In the genomic region with DNA sequence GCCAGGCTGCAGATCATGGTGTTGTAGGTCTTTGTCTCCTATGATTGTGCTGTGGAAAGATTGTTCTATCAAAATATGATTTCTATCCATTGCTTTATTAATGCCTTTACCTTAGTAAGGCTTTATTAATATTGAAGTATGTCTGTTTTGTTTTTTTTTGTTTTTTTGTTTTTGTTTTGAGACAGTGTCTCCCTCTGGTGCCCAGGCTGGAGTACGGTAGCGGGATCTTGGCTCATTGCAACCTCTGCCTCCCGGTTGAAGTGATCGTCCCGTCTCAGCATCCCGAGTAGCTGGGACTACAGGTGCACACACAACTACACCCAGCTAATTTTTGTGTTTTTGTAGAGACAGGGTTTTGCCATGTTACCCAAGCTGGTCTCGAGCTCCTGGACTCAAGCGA, we compare ENCODE assay signal across 16 cellular contexts. TPM values are rescaled to one million over a fixed set of nuclear protein-coding genes. Genes with fewer than 3 reads are reported as not detected.
A peak's percentile ranks its signal among the peaks of the same experiment; 100 is the strongest.
DNase-seq lines count a peak whose midpoint lies in the region; ATAC-seq and TF ChIP-seq lines count a peak whose summit lies in the region.
"Had no signal": no experiment of that assay in that cellular context is flagged by ENCODE, and none has a peak within 500 bp of the region (broad histone marks: within the 10 kb centered on the region; RNA-seq: fewer than 3 reads in every experiment).

No MANE protein-coding gene starts in this region.

- peak; percentile 18; the same call in 1 of the 2 replicates for TF ChIP-seq CTCF in IMR-90 (conservative IDR thresholded peaks at IDR 0.05; ENCODE audit: low read depth, low read length)
- peak; percentile 53 for TF ChIP-seq CTCF in choroid plexus epithelial cell (conservative IDR thresholded peaks at IDR 0.05; ENCODE audit: low read depth, low read length)
- TF ChIP-seq CTCF in osteoblast (IDR thresholded peaks at IDR 0.05; ENCODE audit: extremely low read depth, low read depth, low read length) = peak; percentile 31
- no peak for TF ChIP-seq CTCF in omental fat pad (IDR thresholded peaks at IDR 0.05)

- H3K4me3 Mint-ChIP-seq in stimulated activated naive B cell treated with anti-CD40 and anti-IgM and Interleukin-4, amounts not matched to agents 10 μg/mL and 1 μg/mL and 100 μg/mL, for 72 hours = no peak overlapping the region
- H3K4me3 Mint-ChIP-seq: activated naive CD8-positive, alpha-beta T cell treated with anti-CD3 and anti-CD28 coated beads, Interleukin-2, amount 50 U/mL, for 24 hours; activated T-cell treated with anti-CD3 and anti-CD28 coated beads, Interleukin-2, amount 50 U/mL, for 24 hours; dendritic cell treated with granulocyte-macrophage colony-stimulating factor and Interleukin-4, amounts not matched to agents 40 ng/mL and 50 ng/mL, for 4 days; nephron progenitor cell had no signal

- no peak overlapping the region for H2BK120ac ChIP-seq in IMR-90 (ENCODE audit: low read depth, low read length)

- no peak overlapping the region for H3K27ac ChIP-seq in IMR-90 (ENCODE audit: insufficient read depth, low read length)
- H3K27ac ChIP-seq in osteoblast (ENCODE audit: low read depth, low read length) = no peak overlapping the region

- no peak overlapping the region for H2BK20ac ChIP-seq in IMR-90 (ENCODE audit: low read depth, low read length)

- H3K56ac ChIP-seq in IMR-90 (ENCODE audit: extremely low read depth, insufficient read depth, low read length) = no peak overlapping the region

- H2BK5ac ChIP-seq in IMR-90 (ENCODE audit: low read depth, low read length, poor library complexity, severe bottlenecking) = no peak overlapping the region

- H2AK9ac ChIP-seq in IMR-90 (replicated peaks; ENCODE audit: low read depth, low read length, poor library complexity) = no peak overlapping the region

- CTCF ChIA-PET in IMR-90 (lab: Yijun Ruan, JAX) = no interaction called here

- no peak overlapping the region for H3K27ac Mint-ChIP-seq in stimulated activated naive B cell treated with anti-CD40 and anti-IgM and Interleukin-4, amounts not matched to agents 10 μg/mL and 1 μg/mL and 100 μg/mL, for 72 hours
- H3K27ac Mint-ChIP-seq: activated naive CD8-positive, alpha-beta T cell treated with anti-CD3 and anti-CD28 coated beads, Interleukin-2, amount 50 U/mL, for 24 hours; activated T-cell treated with anti-CD3 and anti-CD28 coated beads, Interleukin-2, amount 50 U/mL, for 24 hours; dendritic cell treated with granulocyte-macrophage colony-stimulating factor and Interleukin-4, amounts not matched to agents 40 ng/mL and 50 ng/mL, for 4 days; nephron progenitor cell had no signal

- H3K9me3 ChIP-seq in IMR-90 (ENCODE audit: control insufficient read depth, insufficient read depth, low read length) (no peaks in the 10 kb centered on the region), osteoblast (ENCODE audit: low read depth, low read length) (no peaks in the 10 kb centered on the region)

- H3K36me3 Mint-ChIP-seq in stimulated activated naive B cell treated with anti-CD40 and anti-IgM and Interleukin-4, amounts not matched to agents 10 μg/mL and 1 μg/mL and 100 μg/mL, for 72 hours = peaks cover 8 to 11% of the 10 kb centered on the region in 2 donors

- H3K18ac ChIP-seq in IMR-90 (ENCODE audit: low read depth, low read length) = no peak overlapping the region

- H3K4me3 ChIP-seq in IMR-90 (ENCODE audit: insufficient read depth, low read depth, low read length) (no peak overlapping the region), choroid plexus epithelial cell (ENCODE audit: low read depth, low read length) (no peak overlapping the region), osteoblast (ENCODE audit: insufficient read depth, low read length) (no peak overlapping the region)

- H3K23ac ChIP-seq in IMR-90 (ENCODE audit: low read depth, low read length) = no peak overlapping the region

- peaks cover 0 to 6% of the 10 kb centered on the region in 2 donors for H3K27me3 Mint-ChIP-seq in stimulated activated naive B cell treated with anti-CD40 and anti-IgM and Interleukin-4, amounts not matched to agents 10 μg/mL and 1 μg/mL and 100 μg/mL, for 72 hours
- H3K27me3 Mint-ChIP-seq: activated naive CD8-positive, alpha-beta T cell treated with anti-CD3 and anti-CD28 coated beads, Interleukin-2, amount 50 U/mL, for 24 hours had no signal

- H3K9ac ChIP-seq in IMR-90 (ENCODE audit: low read depth, low read length) = no peak overlapping the region

- intact Hi-C loops in IMR-90 (cut with micrococcal nuclease) = no loop called here

- POLR2A ChIA-PET in IMR-90 (lab: Charles Lee; ENCODE audit: unreplicated experiment) = no interaction called here

- 83% methylated on average over 1 of the region's 8 CpGs; no CpG with 5 or more reads in 1 of the 2 experiments for WGBS in IMR-90 (ENCODE audit: extremely low coverage in 2 of 2, insufficient read length in 1 of 2), 2 experiments

- H3K4me1 ChIP-seq in IMR-90 (ENCODE audit: control insufficient read depth, insufficient read depth, low read length) (no peaks in the 10 kb centered on the region), osteoblast (ENCODE audit: insufficient read depth, low read length) (no peaks in the 10 kb centered on the region)

- H3K36me3 ChIP-seq in IMR-90 (ENCODE audit: control insufficient read depth, insufficient read depth, low read length) (peaks cover 5% of the 10 kb centered on the region), osteoblast (ENCODE audit: insufficient read depth, low read length) (peaks cover 2% of the 10 kb centered on the region)

- DNase-seq in ELR (ENCODE audit: low read depth) (peak; percentile 50), IMR-90 (no peak), choroid plexus epithelial cell (ENCODE audit: low read depth) (no peak), osteoblast (ENCODE audit: insufficient read length, low spot score, missing footprints) (no peak), kidney glomerular epithelial cell (lab: John Stamatoyannopoulos, UW) (no peak), omental fat pad (ENCODE audit: low spot score) (no peak)
- no peak for DNase-seq in stimulated activated naive B cell treated with anti-CD40 and anti-IgM and Interleukin-4, amounts not matched to agents 10 μg/mL and 1 μg/mL and 100 μg/mL, for 72 hours
- DNase-seq: activated CD4-positive, alpha-beta T cell treated with anti-CD3 and anti-CD28 coated beads for 1 hour; activated naive CD8-positive, alpha-beta T cell treated with anti-CD3 and anti-CD28 coated beads, Interleukin-2, amount 50 U/mL, for 24 hours; activated T-cell treated with anti-CD3 and anti-CD28 coated beads, Interleukin-2, amount 50 U/mL, for 24 hours; NCI-H2081 treated with DMSO at 0.1 percent for 48 hours; nephron progenitor cell; SW 1271 had no signal

- no peak overlapping the region for H3K4ac ChIP-seq in IMR-90 (ENCODE audit: low read depth, low read length)

- no peak overlapping the region for H4K5ac ChIP-seq in IMR-90 (ENCODE audit: low read depth, low read length)

- TF ChIP-seq RAD21 in IMR-90 (IDR thresholded peaks at IDR 0.05; ENCODE audit: low read length) = no peak

- no peak overlapping the region for H2AK5ac ChIP-seq in IMR-90 (ENCODE audit: low read depth, low read length)

- H4K91ac ChIP-seq in IMR-90 (ENCODE audit: insufficient read depth, low read depth, low read length) = no peak overlapping the region

- H4K20me1 ChIP-seq in IMR-90 (ENCODE audit: insufficient read depth, low read length) (no peaks in the 10 kb centered on the region), osteoblast (ENCODE audit: insufficient read depth, low read length) (no peaks in the 10 kb centered on the region)

- H4K8ac ChIP-seq in IMR-90 (ENCODE audit: low read depth in 2 of 2, low read length in 2 of 2) = no peak overlapping the region

- no peak for TF ChIP-seq POLR2A in IMR-90 (IDR thresholded peaks at IDR 0.05; ENCODE audit: low read depth, low read length)

- H3K14ac ChIP-seq in IMR-90 (replicated peaks; ENCODE audit: low read depth, low read length) = no peak overlapping the region

- H3K9me1 ChIP-seq in IMR-90 (ENCODE audit: insufficient read depth, low read length) = peaks cover 13% of the 10 kb centered on the region; the same call in 1 of the 2 replicates

- H3K4me2 ChIP-seq in IMR-90 (ENCODE audit: low read depth, low read length) = no peak overlapping the region
- no peak overlapping the region for H3K4me2 ChIP-seq in osteoblast (ENCODE audit: insufficient read depth, low read length)

- ATAC-seq in IMR-90 (ENCODE audit: low read depth) (no peak), omental fat pad (ENCODE audit: low FRiP score) (no peak)
- ATAC-seq in stimulated activated naive B cell treated with anti-CD40 and anti-IgM and Interleukin-4, amounts not matched to agents 10 μg/mL and 1 μg/mL and 100 μg/mL, for 72 hours (replicated peaks) = no peak
- ATAC-seq: activated naive CD8-positive, alpha-beta T cell treated with anti-CD3 and anti-CD28 coated beads, Interleukin-2, amount 50 U/mL, for 24 hours had no signal

- no TSS peak for BruUV-seq in IMR-90 (replicated peaks; lab: Mats Ljungman, UMichigan)

- no peak overlapping the region for H2BK15ac ChIP-seq in IMR-90 (ENCODE audit: low read depth, low read length)

- H3K27me3 ChIP-seq in IMR-90 (ENCODE audit: control insufficient read depth, insufficient read depth, low read length) (no peaks in the 10 kb centered on the region), osteoblast (ENCODE audit: insufficient read depth, low read length) (no peaks in the 10 kb centered on the region)

- peaks cover 17 to 41% of the 10 kb centered on the region in 2 donors for H3K4me1 Mint-ChIP-seq in stimulated activated naive B cell treated with anti-CD40 and anti-IgM and Interleukin-4, amounts not matched to agents 10 μg/mL and 1 μg/mL and 100 μg/mL, for 72 hours
- H3K4me1 Mint-ChIP-seq: nephron progenitor cell had no signal

- no peaks in the 10 kb centered on the region for H3K79me1 ChIP-seq in IMR-90 (ENCODE audit: low read depth in 1 of 2, low read length in 2 of 2)

- dilution Hi-C loops in IMR-90 (cut with HindIII; ENCODE audit: low sequenced_read_pairs, unreplicated experiment) = no loop called here

- H2AFZ ChIP-seq in IMR-90 (replicated peaks; ENCODE audit: low read length, poor library complexity) (no peak overlapping the region), osteoblast (ENCODE audit: low read length) (no peak overlapping the region)

- in situ Hi-C loops in IMR-90 (cut with MboI; ENCODE audit: low sequenced_read_pairs) = no loop called here

- H3K79me2 ChIP-seq in osteoblast (ENCODE audit: insufficient read depth, low read length) = no peaks in the 10 kb centered on the region

- no peaks in the 10 kb centered on the region for H3K9me3 Mint-ChIP-seq in stimulated activated naive B cell treated with anti-CD40 and anti-IgM and Interleukin-4, amounts not matched to agents 10 μg/mL and 1 μg/mL and 100 μg/mL, for 72 hours
- H3K9me3 Mint-ChIP-seq: activated naive CD8-positive, alpha-beta T cell treated with anti-CD3 and anti-CD28 coated beads, Interleukin-2, amount 50 U/mL, for 24 hours; activated T-cell treated with anti-CD3 and anti-CD28 coated beads, Interleukin-2, amount 50 U/mL, for 24 hours; dendritic cell treated with granulocyte-macrophage colony-stimulating factor and Interleukin-4, amounts not matched to agents 40 ng/mL and 50 ng/mL, for 4 days; nephron progenitor cell had no signal

RNA-seq across cellular contexts. Expression of gene IRGC, which starts 7.7 kb away (rescaled TPM):
- total RNA-seq in IMR-90 (2012; rRNA removed) (not detected in 2 replicates), osteoblast (not detected in 2 replicates), omental fat pad (not detected)
- not detected in 2 replicates for polyA plus RNA-seq in IMR-90 (2012; rRNA removed)
- polyA plus RNA-seq in IMR-90 (2012; cell fraction: cytosol; rRNA removed) = not detected in 2 replicates
- not detected in 2 replicates for polyA plus RNA-seq in IMR-90 (2012; cell fraction: nucleus; rRNA removed; ENCODE audit: low replicate concordance)
- total RNA-seq: glomerular endothelial cell, subcutaneous adipose tissue had no signal

RNA-seq across cellular contexts. Expression of gene SMG9, which starts 31.2 kb away (rescaled TPM):
- total RNA-seq in IMR-90 (2012; rRNA removed) (4.8 and 5.8 TPM in 2 replicates), osteoblast (14.5 and 17.4 TPM in 2 replicates), omental fat pad (10 to 100 TPM; 13.7 to 22.8 (median 15.5) TPM)
- 21.4 and 24.3 TPM in 2 replicates for polyA plus RNA-seq in IMR-90 (2012; rRNA removed)
- 8.3 and 9.1 TPM in 2 replicates for polyA plus RNA-seq in IMR-90 (2012; cell fraction: cytosol; rRNA removed)
- 60.7 and 76.3 TPM in 2 replicates for polyA plus RNA-seq in IMR-90 (2012; cell fraction: nucleus; rRNA removed; ENCODE audit: low replicate concordance)

RNA-seq across cellular contexts. Expression of gene PLAUR, which starts 53.6 kb away (rescaled TPM):
- total RNA-seq in IMR-90 (2012; rRNA removed) (112 and 115 TPM in 2 replicates), osteoblast (52.5 and 62.2 TPM in 2 replicates), omental fat pad (100 to 1,000 TPM in 2 of 4 donors, 10 to 100 TPM in 2; 36.3 to 250 (median 88.0) TPM)
- polyA plus RNA-seq in IMR-90 (2012; rRNA removed) = 263 and 328 TPM in 2 replicates
- 330 and 334 TPM in 2 replicates for polyA plus RNA-seq in IMR-90 (2012; cell fraction: cytosol; rRNA removed)
- 200 and 249 TPM in 2 replicates for polyA plus RNA-seq in IMR-90 (2012; cell fraction: nucleus; rRNA removed; ENCODE audit: low replicate concordance)

RNA-seq across cellular contexts. Expression of gene KCNN4, which starts 57.2 kb away (rescaled TPM):
- total RNA-seq in IMR-90 (2012; rRNA removed) (0.54 and 0.83 TPM in 2 replicates), osteoblast (6.5 and 7.2 TPM in 2 replicates), omental fat pad (10 to 100 TPM in 1 of 4 donors, 1 to 10 TPM in 2, under 1 TPM in 1; 0.74 to 19.1 (median 2.6) TPM)
- 0.99 and 1.2 TPM in 2 replicates for polyA plus RNA-seq in IMR-90 (2012; rRNA removed)
- 0.80 and 0.93 TPM in 2 replicates for polyA plus RNA-seq in IMR-90 (2012; cell fraction: cytosol; rRNA removed)
- polyA plus RNA-seq in IMR-90 (2012; cell fraction: nucleus; rRNA removed; ENCODE audit: low replicate concordance) = 1.3 and 4.5 TPM in 2 replicates

Comparison
In these comparisons a context has a peak if more than half of its experiments do, and no peak if none do; other contexts are left out.
1. CTCF ChIP-seq: peak in IMR-90 (single experiment), choroid plexus epithelial cell (single experiment) and osteoblast (single experiment); none in omental fat pad (0 of 3).